1 cellular context compared by ENCODE assay signal in genomic region chr7:5596046-5596895, GRCh38.
A peak's percentile ranks its signal among the peaks of the same experiment; 100 is the strongest.
TF ChIP-seq lines count a peak whose summit lies in the region.

No MANE protein-coding gene starts in this region.

TF ChIP-seq in K562, 482 proteins besides CTCF, POLR2A, EP300 and RAD21 (continued from another document and continues in another):
- no peak for TF ChIP-seq ZNF280B (CRISPR knock-in tag; IDR thresholded peaks at IDR 0.05)
- no peak for TF ChIP-seq ZNF121 (CRISPR knock-in tag; conservative IDR thresholded peaks at IDR 0.05)
- TF ChIP-seq KLF1 (tag; IDR thresholded peaks at IDR 0.05), result no peak
- no peak for TF ChIP-seq NR0B1 (IDR thresholded peaks at IDR 0.05; ENCODE audit: partially characterized antibody)
- peak; percentile 15; the same call in 1 of the 2 replicates for TF ChIP-seq CTBP1 (IDR thresholded peaks at IDR 0.05; ENCODE audit: borderline replicate concordance)
- no peak for TF ChIP-seq ID3 (CRISPR knock-in tag; IDR thresholded peaks at IDR 0.05)
- peak; percentile 28; the same call in 1 of the 2 replicates for TF ChIP-seq ID3 (tag; IDR thresholded peaks at IDR 0.05)
- no peak for TF ChIP-seq HOXB6 (CRISPR knock-in tag; IDR thresholded peaks at IDR 0.05; ENCODE audit: borderline replicate concordance)
- no peak for TF ChIP-seq SREBF1 (IDR thresholded peaks at IDR 0.05; ENCODE audit: borderline replicate concordance, low read depth, low read length)
- no peak for TF ChIP-seq ZBTB1 (CRISPR knock-in tag; IDR thresholded peaks at IDR 0.05; ENCODE audit: borderline replicate concordance, low read depth)
- TF ChIP-seq PHF21A (IDR thresholded peaks at IDR 0.05; ENCODE audit: borderline replicate concordance, low read depth), result peak; percentile 42; the same call in 1 of the 2 replicates
- 0 out of 2 replicates have a peak, but pooled peaks have one; percentile 37 for TF ChIP-seq JUN (IDR thresholded peaks at IDR 0.05; ENCODE audit: borderline replicate concordance, low read depth, low read length)
- TF ChIP-seq JUN (CRISPR knock-in tag; IDR thresholded peaks at IDR 0.05; ENCODE audit: borderline replicate concordance), result no peak
- no peak for TF ChIP-seq MAFF (IDR thresholded peaks at IDR 0.05; ENCODE audit: low read length)
- TF ChIP-seq ETS1 (conservative IDR thresholded peaks at IDR 0.05; ENCODE audit: control insufficient read depth, low read depth, low read length), result peak; percentile 64; the same call in 1 of the 2 replicates
- no peak for TF ChIP-seq PML (IDR thresholded peaks at IDR 0.05; ENCODE audit: low read length)
- TF ChIP-seq ZNF140 (CRISPR knock-in tag; IDR thresholded peaks at IDR 0.05), result no peak
- no peak for TF ChIP-seq IFI16 (CRISPR knock-in tag; IDR thresholded peaks at IDR 0.05)
- no peak for TF ChIP-seq BCLAF1 (IDR thresholded peaks at IDR 0.05; ENCODE audit: borderline replicate concordance in 1 of 2, control insufficient read depth in 1 of 2, low read depth in 2 of 2, low read length in 1 of 2)
- no peak for TF ChIP-seq DNMT1 (IDR thresholded peaks at IDR 0.05)
- no peak for TF ChIP-seq STAG1 (CRISPR knock-in tag; IDR thresholded peaks at IDR 0.05; ENCODE audit: borderline replicate concordance)
- no peak for TF ChIP-seq POU5F1 (IDR thresholded peaks at IDR 0.05; ENCODE audit: borderline replicate concordance, low read depth, low read length, partially characterized antibody)
- TF ChIP-seq BDP1 (IDR thresholded peaks at IDR 0.05; ENCODE audit: insufficient read depth, insufficient read length), result no peak
- no peak for TF ChIP-seq BRD4 (IDR thresholded peaks at IDR 0.05)
- no peak for TF ChIP-seq ZSCAN32 (CRISPR knock-in tag; IDR thresholded peaks at IDR 0.05)
- TF ChIP-seq KAT2B (IDR thresholded peaks at IDR 0.05; ENCODE audit: low read depth, low read length), result no peak
- no peak for TF ChIP-seq RFX5 (IDR thresholded peaks at IDR 0.05; ENCODE audit: low read depth, low read length)
- peak in 1 of 2 experiments; percentile 57; a peak in 1 of 4 replicates for TF ChIP-seq NONO (IDR thresholded peaks at IDR 0.05; ENCODE audit: low read depth in 2 of 2, low read length in 1 of 2)
- TF ChIP-seq GMEB1 (CRISPR knock-in tag; IDR thresholded peaks at IDR 0.05), result no peak
- TF ChIP-seq ZC3H8 (IDR thresholded peaks at IDR 0.05), result no peak
- peak; percentile 72; the same call in 1 of the 2 replicates for TF ChIP-seq ZBTB17 (CRISPR knock-in tag; IDR thresholded peaks at IDR 0.05)
- TF ChIP-seq VEZF1 (CRISPR knock-in tag; IDR thresholded peaks at IDR 0.05), result peak; percentile 73
- no peak for TF ChIP-seq E4F1 (CRISPR knock-in tag; IDR thresholded peaks at IDR 0.05; ENCODE audit: borderline replicate concordance)
- no peak for TF ChIP-seq BCL6 (CRISPR knock-in tag; IDR thresholded peaks at IDR 0.05)
- TF ChIP-seq CBX5 (IDR thresholded peaks at IDR 0.05; ENCODE audit: borderline replicate concordance, low read depth), result 0 out of 2 replicates have a peak, but pooled peaks have one; percentile 13
- 0 out of 2 replicates have a peak, but pooled peaks have one; percentile 21 for TF ChIP-seq SMARCA5 (IDR thresholded peaks at IDR 0.05)
- TF ChIP-seq NR2C1 (IDR thresholded peaks at IDR 0.05), result no peak
- no peak for TF ChIP-seq NR2C1 (tag; IDR thresholded peaks at IDR 0.05)
- TF ChIP-seq ZBTB34 (CRISPR knock-in tag; IDR thresholded peaks at IDR 0.05), result no peak
- TF ChIP-seq ZBTB9 (CRISPR knock-in tag; IDR thresholded peaks at IDR 0.05), result peak; percentile 58; the same call in 1 of the 2 replicates
- no peak for TF ChIP-seq TCF7 (IDR thresholded peaks at IDR 0.05; ENCODE audit: borderline replicate concordance)
- peak; percentile 54; the same call in 1 of the 2 replicates for TF ChIP-seq HDAC2 (IDR thresholded peaks at IDR 0.05)
- no peak for TF ChIP-seq MEF2A (IDR thresholded peaks at IDR 0.05; ENCODE audit: control insufficient read depth, low read depth, low read length)
- no peak for TF ChIP-seq POLR2H (tag; IDR thresholded peaks at IDR 0.05; ENCODE audit: low read depth)
- TF ChIP-seq FOXK2 (conservative IDR thresholded peaks at IDR 0.05 in 1 of 2, IDR thresholded peaks at IDR 0.05 in 1 of 2; ENCODE audit: low read depth in 2 of 2), result no peak
- TF ChIP-seq ARHGAP35 (IDR thresholded peaks at IDR 0.05; ENCODE audit: partially characterized antibody), result no peak
- no peak for TF ChIP-seq ZEB2 (IDR thresholded peaks at IDR 0.05)
- no peak for TF ChIP-seq MCM5 (IDR thresholded peaks at IDR 0.05; ENCODE audit: low read depth)
- no peak for TF ChIP-seq ZNF41 (CRISPR knock-in tag; conservative IDR thresholded peaks at IDR 0.05)
- no peak for TF ChIP-seq TCFL5 (CRISPR knock-in tag; conservative IDR thresholded peaks at IDR 0.05)
- TF ChIP-seq E2F1 (CRISPR knock-in tag; IDR thresholded peaks at IDR 0.05), result 0 out of 2 replicates have a peak, but pooled peaks have one; percentile 9
- TF ChIP-seq ATF1 (CRISPR knock-in tag; IDR thresholded peaks at IDR 0.05), result no peak
- peak; percentile 54; the same call in 1 of the 2 replicates for TF ChIP-seq ATF1 (tag; IDR thresholded peaks at IDR 0.05)
